ENCODE assay signal across 10 cellular contexts in the genomic region with DNA sequence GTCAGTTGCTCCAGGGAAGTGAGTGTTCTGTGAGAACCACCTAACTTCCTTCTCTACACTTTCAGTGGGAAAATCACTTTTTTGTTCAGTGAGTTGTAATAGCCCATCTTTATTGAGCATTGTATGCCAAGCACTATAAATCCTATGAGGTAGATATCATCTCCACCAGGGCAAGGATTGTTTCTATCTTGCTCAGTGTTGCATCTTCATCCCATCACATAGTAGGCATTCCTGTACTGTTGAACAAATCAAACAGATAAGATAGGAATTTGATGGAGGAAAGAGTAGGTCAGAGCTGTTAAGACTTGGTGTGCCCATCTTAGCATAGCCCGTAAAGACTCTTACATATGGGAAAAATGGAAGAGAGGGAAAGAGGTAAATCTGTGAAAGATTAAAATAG. TPM values are rescaled to one million over a fixed set of nuclear protein-coding genes. Genes with fewer than 3 reads are reported as not detected.
DNase-seq lines count a peak whose midpoint lies in the region; ATAC-seq, FAIRE-seq and TF ChIP-seq lines count a peak whose summit lies in the region.
"Had no signal": no experiment of that assay in that cellular context is flagged by ENCODE, and none has a peak within 500 bp of the region (broad histone marks: within the 10 kb centered on the region; RNA-seq: fewer than 3 reads in every experiment).

No MANE protein-coding gene starts in this region.

- H3K27me3 ChIP-seq in K562 (ENCODE audit: control insufficient read depth in 2 of 2, insufficient read depth in 2 of 2, low read length in 2 of 2) (no peaks in the 10 kb centered on the region), muscle layer of duodenum (ENCODE audit: low read depth, low read length) (no peaks in the 10 kb centered on the region), tibial nerve (no peaks in the 10 kb centered on the region)

- H3K4me1 Mint-ChIP-seq in activated naive CD4-positive, alpha-beta T cell treated with anti-CD3 and anti-CD28 coated beads for 36 hours (ENCODE audit: low read depth), result peaks cover 43% of the 10 kb centered on the region

- FAIRE-seq in K562 (lab: Jason Lieb, UNC), result no peak
- FAIRE-seq: RCC 7860 had no signal

- peak overlapping the region; percentile 18 for H3K27ac Mint-ChIP-seq in activated naive CD4-positive, alpha-beta T cell treated with anti-CD3 and anti-CD28 coated beads for 36 hours

- TF ChIP-seq EP300 in K562 (IDR thresholded peaks at IDR 0.05; ENCODE audit: low read length), result no peak
- no peak for TF ChIP-seq EP300 in tibial nerve (IDR thresholded peaks at IDR 0.05)

- H3K4me3 ChIP-seq in K562, result no peak overlapping the region
- H3K4me3 ChIP-seq in muscle layer of duodenum (ENCODE audit: low read depth in 1 of 2, low read length in 2 of 2), result no peak overlapping the region
- H3K4me3 ChIP-seq in tibial nerve, result no peak overlapping the region

- TF ChIP-seq CTCF in K562 (IDR thresholded peaks at IDR 0.05 in 2 of 3, conservative IDR thresholded peaks at IDR 0.05 in 1 of 3; ENCODE audit: insufficient read depth in 2 of 3, low read depth in 1 of 3, low read length in 3 of 3) (no peak), tibial nerve (IDR thresholded peaks at IDR 0.05) (no peak)

- no peaks in the 10 kb centered on the region for H3K27me3 Mint-ChIP-seq in activated naive CD4-positive, alpha-beta T cell treated with anti-CD3 and anti-CD28 coated beads for 36 hours (ENCODE audit: low read depth)

- H3K9me3 ChIP-seq in K562 (replicated peaks; ENCODE audit: control insufficient read depth, insufficient read depth, low read depth, low read length), result no peaks in the 10 kb centered on the region
- no peaks in the 10 kb centered on the region for H3K9me3 ChIP-seq in muscle layer of duodenum (ENCODE audit: control insufficient read depth in 1 of 2, low read length in 2 of 2)
- H3K9me3 ChIP-seq in tibial nerve, result no peaks in the 10 kb centered on the region

- no peak overlapping the region for H2AFZ ChIP-seq in K562 (ENCODE audit: low read depth, low read length)

- no TSS peak for BruUV-seq in K562 (replicated peaks; lab: Mats Ljungman, UMichigan)

- 74% methylated on average over 1 of the region's 1 CpG for WGBS in K562 (ENCODE audit: insufficient coverage, low coverage, missing lambda C conversion rate)
- WGBS in tibial nerve, 2 donors, result 95 to 97% methylated on average over 1 of the region's 1 CpG

- in situ Hi-C loops in K562 (cut with MboI), result no loop called here

- peaks cover 4% of the 10 kb centered on the region for H3K9me1 ChIP-seq in K562 (ENCODE audit: control insufficient read depth, insufficient read depth, low read length)

- TF ChIP-seq POLR2A in K562 (conservative IDR thresholded peaks at IDR 0.05) (no peak), tibial nerve (IDR thresholded peaks at IDR 0.05) (no peak)

- peak overlapping the region in 1 of 2 experiments; percentile 5; a peak in 2 of 4 replicates for H3K9ac ChIP-seq in K562 (ENCODE audit: insufficient read depth in 1 of 2, low read depth in 2 of 2, low read length in 2 of 2)

- peaks cover 6% of the 10 kb centered on the region; the same call in 1 of the 2 replicates for H4K20me1 ChIP-seq in K562 (replicated peaks; ENCODE audit: control insufficient read depth, insufficient read depth, low read length)

- H3K27ac ChIP-seq in K562 (ENCODE audit: extremely low read depth, low read depth, low read length) (peak overlapping the region; percentile 61), muscle layer of duodenum (ENCODE audit: low read length) (peak overlapping the region; percentile 11), tibial nerve (peak overlapping the region; percentile 96 to 100 (median 98))

- no peak for ATAC-seq in K562
- ATAC-seq in GM21423 (IDR thresholded peaks at IDR 0.05; ENCODE audit: unreplicated experiment), result no peak
- no peak for ATAC-seq in HG02938 (IDR thresholded peaks at IDR 0.05; ENCODE audit: unreplicated experiment)

- H3K4me2 ChIP-seq in K562 (ENCODE audit: insufficient read depth, low read length), result no peak overlapping the region

- peaks cover 14% of the 10 kb centered on the region for H3K36me3 Mint-ChIP-seq in activated naive CD4-positive, alpha-beta T cell treated with anti-CD3 and anti-CD28 coated beads for 36 hours (ENCODE audit: low read depth)

- no peak for TF ChIP-seq RAD21 in K562 (CRISPR knock-in tag; conservative IDR thresholded peaks at IDR 0.05 in 1 of 2, IDR thresholded peaks at IDR 0.05 in 1 of 2)

- intact Hi-C loops in activated naive CD4-positive, alpha-beta T cell treated with anti-CD3 and anti-CD28 coated beads for 36 hours (cut with micrococcal nuclease), result loop anchor here (5.0 kb wide), 1 partner anchor 468 kb away; a partner anchor contains a TSS
- intact Hi-C loops in K562 (cut with micrococcal nuclease), result loop anchor here (5.0 kb wide), 1 partner anchor 298 kb away; no protein-coding TSS in a partner anchor

- peaks cover 53 to 75% of the 10 kb centered on the region in 2 experiments for H3K4me1 ChIP-seq in K562 (replicated peaks in 1 of 2; ENCODE audit: control insufficient read depth in 2 of 2, insufficient read depth in 2 of 2, low read length in 2 of 2)
- peaks cover 31 to 66% of the 10 kb centered on the region in 2 donors for H3K4me1 ChIP-seq in muscle layer of duodenum (ENCODE audit: control insufficient read depth in 1 of 2, insufficient read depth in 2 of 2, low read length in 2 of 2)
- H3K4me1 ChIP-seq in tibial nerve, result peaks cover 7 to 81% (median 50%) of the 10 kb centered on the region in 4 donors

- CTCF ChIA-PET in activated naive CD4-positive, alpha-beta T cell treated with anti-CD3 and anti-CD28 coated beads for 36 hours (lab: Charles Lee), result interaction anchor here (1.8 to 1.9 kb wide), 2 partner anchors 91 to 108 kb away, joined by 5 to 6 read pairs; no protein-coding TSS in a partner anchor
- CTCF ChIA-PET in K562 (lab: Yijun Ruan, JAX; ENCODE audit: low intra/inter-chr PET ratio), result no interaction called here

- no peaks in the 10 kb centered on the region for H3K9me3 Mint-ChIP-seq in activated naive CD4-positive, alpha-beta T cell treated with anti-CD3 and anti-CD28 coated beads for 36 hours

- POLR2A ChIA-PET in K562 (lab: Yijun Ruan, JAX), result interaction anchor here (0.5 to 9.2 kb wide), 14 partner anchors 8 to 294 kb away, joined by 3 to 112 read pairs (median 6); a partner anchor contains a TSS

- H3K36me3 ChIP-seq in K562 (ENCODE audit: control insufficient read depth, insufficient read depth, low read length) (peaks cover 40% of the 10 kb centered on the region), muscle layer of duodenum (ENCODE audit: control insufficient read depth in 1 of 2, insufficient read depth in 2 of 2, low read length in 2 of 2) (peaks cover 19 to 24% of the 10 kb centered on the region in 2 donors), tibial nerve (peaks cover 0 to 9% (median 6%) of the 10 kb centered on the region in 3 donors)

- H3K79me2 ChIP-seq in K562 (ENCODE audit: control insufficient read depth, insufficient read depth, low read length), result peaks cover 74% of the 10 kb centered on the region

- no peak overlapping the region for H3K4me3 Mint-ChIP-seq in activated naive CD4-positive, alpha-beta T cell treated with anti-CD3 and anti-CD28 coated beads for 36 hours

- no peak for DNase-seq in activated naive CD4-positive, alpha-beta T cell treated with anti-CD3 and anti-CD28 coated beads for 36 hours
- DNase-seq in activated naive CD4-positive, alpha-beta T cell treated with Interleukin-2 at 50 U/mL for 16 hours, result no peak
- DNase-seq in K562 (ENCODE audit: extremely low read depth in 1 of 4, low spot score in 3 of 4) (no peak), tibial nerve (ENCODE audit: low spot score in 2 of 2) (no peak), NOMO-1 treated with DMSO at 0.1 percent for 48 hours (lab: John Stamatoyannopoulos, UW; ENCODE audit: unreplicated experiment) (no peak)
- DNase-seq: MM.1S had no signal

RNA-seq across cellular contexts. Expression of a gene that starts 2.9 kb away (rescaled TPM):
- 10 to 100 TPM; 10.6 to 11.2 TPM for total RNA-seq in activated naive CD4-positive, alpha-beta T cell treated with anti-CD3 and anti-CD28 coated beads for 36 hours
- total RNA-seq in K562 (2011; cell fraction: chromatin; rRNA removed; ENCODE audit: low replicate concordance), result 20.0 and 33.4 TPM in 2 replicates
- 34.2 and 35.1 TPM in 2 replicates for total RNA-seq in K562 (2011; cell fraction: nucleolus; rRNA removed)
- total RNA-seq in K562 (2011; cell fraction: nucleoplasm; rRNA removed), result 38.2 and 47.9 TPM in 2 replicates
- 8.4 and 11.3 TPM in 2 replicates for total RNA-seq in K562 (2014; rRNA removed)
- 11.0 and 11.1 TPM in 2 replicates for total RNA-seq in K562 (2014; rRNA removed; fragmentation: Illumina TruSeq; extraction: Trizol)
- total RNA-seq in K562 (2015; rRNA removed; fragmentation: Illumina TruSeq; extraction: Trizol), result 12.0 and 12.2 TPM in 2 replicates
- total RNA-seq in K562 (2021), result 11.2 and 14.7 TPM in 2 replicates
- 21.8 and 25.5 TPM in 2 replicates for polyA plus RNA-seq in K562 (2011; rRNA removed)
- polyA plus RNA-seq in K562 (2011; cell fraction: cytosol; rRNA removed), result 27.4 and 41.1 TPM in 2 replicates
- 33.7 and 36.0 TPM in 2 replicates for polyA plus RNA-seq in K562 (2011; cell fraction: nucleus; rRNA removed)
- polyA plus RNA-seq in K562 (2012), result 14.0 and 14.4 TPM in 2 replicates
- 10.8 and 12.7 TPM in 2 replicates for polyA plus RNA-seq in K562 (2014; fragmentation: Illumina TruSeq; extraction: Trizol)
- 10 to 100 TPM; 11.3 to 11.7 TPM for polyA plus RNA-seq in K562 (2014; fragmentation: Nextera tagmentation; extraction: Ambion mirVana)
- polyA plus RNA-seq in K562 (2014; rRNA removed), result 9.3 and 9.4 TPM in 2 replicates
- polyA minus RNA-seq in K562 (2011; rRNA and poly(A)+ RNA removed), result 21.7 and 27.4 TPM in 2 replicates
- 8.1 and 9.8 TPM in 2 replicates for polyA minus RNA-seq in K562 (2011; cell fraction: cytosol; rRNA and poly(A)+ RNA removed)
- polyA minus RNA-seq in K562 (2011; cell fraction: nucleus; rRNA and poly(A)+ RNA removed), result 10.8 and 16.6 TPM in 2 replicates
- total RNA-seq in tibial nerve, result 10 to 100 TPM in 3 of 4 donors, 1 to 10 TPM in 1; 9.3 to 22.2 (median 17.6) TPM

RNA-seq across cellular contexts. Expression of a gene that starts 41.6 kb away (rescaled TPM):
- total RNA-seq in activated naive CD4-positive, alpha-beta T cell treated with anti-CD3 and anti-CD28 coated beads for 36 hours, result 10 to 100 TPM; 37.3 to 39.0 TPM
- 27.0 and 63.1 TPM in 2 replicates for total RNA-seq in K562 (2011; cell fraction: chromatin; rRNA removed; ENCODE audit: low replicate concordance)
- 34.0 and 36.3 TPM in 2 replicates for total RNA-seq in K562 (2011; cell fraction: nucleolus; rRNA removed)
- 42.0 and 65.9 TPM in 2 replicates for total RNA-seq in K562 (2011; cell fraction: nucleoplasm; rRNA removed)
- total RNA-seq in K562 (2014; rRNA removed) (8.2 and 12.4 TPM in 2 replicates), K562 (2014; rRNA removed; fragmentation: Illumina TruSeq; extraction: Trizol) (9.5 and 15.5 TPM in 2 replicates), K562 (2015; rRNA removed; fragmentation: Illumina TruSeq; extraction: Trizol) (13.3 and 15.8 TPM in 2 replicates), K562 (2021) (27.4 and 28.9 TPM in 2 replicates), tibial nerve (10 to 100 TPM in 2 of 4 donors, 1 to 10 TPM in 2; 9.2 to 13.5 (median 10.0) TPM)
- polyA plus RNA-seq in K562 (2011; rRNA removed) (31.6 and 51.2 TPM in 2 replicates), K562 (2014; fragmentation: Illumina TruSeq; extraction: Trizol) (31.0 and 35.6 TPM in 2 replicates), K562 (2014; fragmentation: Nextera tagmentation; extraction: Ambion mirVana) (under 1 TPM; 0.42 to 0.45 TPM), K562 (2014; rRNA removed) (23.7 and 27.8 TPM in 2 replicates)
- 57.8 and 57.9 TPM in 2 replicates for polyA plus RNA-seq in K562 (2011; cell fraction: cytosol; rRNA removed)
- 92.6 and 97.0 TPM in 2 replicates for polyA plus RNA-seq in K562 (2011; cell fraction: nucleus; rRNA removed)
- 20.4 and 29.5 TPM in 2 replicates for polyA plus RNA-seq in K562 (2012)
- polyA minus RNA-seq in K562 (2011; rRNA and poly(A)+ RNA removed), result 22.2 and 27.6 TPM in 2 replicates
- polyA minus RNA-seq in K562 (2011; cell fraction: cytosol; rRNA and poly(A)+ RNA removed), result 25.9 and 31.9 TPM in 2 replicates
- polyA minus RNA-seq in K562 (2011; cell fraction: nucleus; rRNA and poly(A)+ RNA removed), result 9.8 and 16.1 TPM in 2 replicates

Comparison
In these comparisons a context has a peak if more than half of its experiments do, and no peak if none do; other contexts are left out.
1. H3K27ac ChIP-seq: peak in every context shown above with its lines; median percentile 98 in tibial nerve; 61 in K562; 11 in muscle layer of duodenum.